31 cellular contexts compared by ENCODE assay signal in genomic region chr20:49602370-49603208, GRCh38. TPM values are rescaled to one million over a fixed set of nuclear protein-coding genes. Genes with fewer than 3 reads are reported as not detected.
A peak's percentile ranks its signal among the peaks of the same experiment; 100 is the strongest.
DNase-seq lines count a peak whose midpoint lies in the region; ATAC-seq, FAIRE-seq and TF ChIP-seq lines count a peak whose summit lies in the region.
"Had no signal": no experiment of that assay in that cellular context is flagged by ENCODE, and none has a peak within 500 bp of the region (broad histone marks: within the 10 kb centered on the region; RNA-seq: fewer than 3 reads in every experiment).

No MANE protein-coding gene starts in this region.

- no peak overlapping the region for H3K14ac ChIP-seq in IMR-90 (replicated peaks; ENCODE audit: low read depth, low read length)

- TF ChIP-seq RAD21 in IMR-90 (IDR thresholded peaks at IDR 0.05; ENCODE audit: low read length) = no peak

- H3K27me3 Mint-ChIP-seq in activated CD8-positive, alpha-beta memory T cell treated with anti-CD3 and anti-CD28 coated beads, Interleukin-2, amount 10 ng/mL, durations not matched to agents 7 days and 5 days = no peaks in the 10 kb centered on the region
- peaks cover 5% of the 10 kb centered on the region for H3K27me3 Mint-ChIP-seq in brain
- H3K27me3 Mint-ChIP-seq: stimulated activated naive CD8-positive, alpha-beta T cell treated with anti-CD3 and anti-CD28 coated beads, Interleukin-15, Interleukin-2, amounts not matched to agents 100 ng/mL and 50 ng/mL, for 24 hours had no signal

- H4K20me1 ChIP-seq in IMR-90 (ENCODE audit: insufficient read depth, low read length) = no peaks in the 10 kb centered on the region

- dilution Hi-C loops in IMR-90 (cut with HindIII; ENCODE audit: low sequenced_read_pairs, unreplicated experiment) = no loop called here

- no peak overlapping the region for H2BK5ac ChIP-seq in IMR-90 (ENCODE audit: low read depth, low read length, poor library complexity, severe bottlenecking)

- H3K18ac ChIP-seq in IMR-90 (ENCODE audit: low read depth, low read length) = no peak overlapping the region

- in situ Hi-C loops in IMR-90 (cut with MboI; ENCODE audit: low sequenced_read_pairs) = loop anchor here (25.0 kb wide), 1 partner anchor 485 kb away; no protein-coding TSS in a partner anchor

- H3K4me3 Mint-ChIP-seq in activated CD8-positive, alpha-beta memory T cell treated with anti-CD3 and anti-CD28 coated beads, Interleukin-2, amount 10 ng/mL, durations not matched to agents 7 days and 5 days = no peak overlapping the region
- no peak overlapping the region for H3K4me3 Mint-ChIP-seq in brain
- H3K4me3 Mint-ChIP-seq: CD8-positive, alpha-beta T cell; neural progenitor cell; stimulated activated naive CD8-positive, alpha-beta T cell treated with anti-CD3 and anti-CD28 coated beads, Interleukin-15, Interleukin-2, amounts not matched to agents 100 ng/mL and 50 ng/mL, for 24 hours had no signal

- POLR2A ChIA-PET in IMR-90 (lab: Charles Lee; ENCODE audit: unreplicated experiment) = no interaction called here

- peak overlapping the region; percentile 40 for H2AFZ ChIP-seq in IMR-90 (replicated peaks; ENCODE audit: low read length, poor library complexity)
- H2AFZ ChIP-seq: neural progenitor cell, parathyroid adenoma, PC-9 had no signal

- no peaks in the 10 kb centered on the region for H3K9me1 ChIP-seq in IMR-90 (ENCODE audit: insufficient read depth, low read length)

- no peak overlapping the region for H3K4me3 ChIP-seq in IMR-90 (ENCODE audit: insufficient read depth, low read depth, low read length)
- H3K4me3 ChIP-seq: esophagus muscularis mucosa, neural progenitor cell, PC-9, spleen, testis had no signal

- no peak overlapping the region for H4K8ac ChIP-seq in IMR-90 (ENCODE audit: low read depth in 2 of 2, low read length in 2 of 2)

- H3K27me3 ChIP-seq in IMR-90 (ENCODE audit: control insufficient read depth, insufficient read depth, low read length) = no peaks in the 10 kb centered on the region
- H3K27me3 ChIP-seq: neural progenitor cell, testis had no signal

- peaks cover 51% of the 10 kb centered on the region for H3K4me1 Mint-ChIP-seq in activated CD8-positive, alpha-beta memory T cell treated with anti-CD3 and anti-CD28 coated beads, Interleukin-2, amount 10 ng/mL, durations not matched to agents 7 days and 5 days
- peaks cover 13% of the 10 kb centered on the region for H3K4me1 Mint-ChIP-seq in brain
- H3K4me1 Mint-ChIP-seq: neural progenitor cell had no signal

- no peak overlapping the region for H3K56ac ChIP-seq in IMR-90 (ENCODE audit: extremely low read depth, insufficient read depth, low read length)

- H3K4ac ChIP-seq in IMR-90 (ENCODE audit: low read depth, low read length) = no peak overlapping the region

- 100% methylated on average over 2 of the region's 9 CpGs; no CpG with 5 or more reads in 1 of the 2 experiments for WGBS in IMR-90 (ENCODE audit: extremely low coverage in 2 of 2, insufficient read length in 1 of 2), 2 experiments

- no peak for FAIRE-seq in urothelium cell line (lab: Jason Lieb, UNC)
- FAIRE-seq: A204.1, GM18507, H54, TTC549 had no signal

- H3K4me1 ChIP-seq in IMR-90 (ENCODE audit: control insufficient read depth, insufficient read depth, low read length) = peaks cover 8% of the 10 kb centered on the region
- H3K4me1 ChIP-seq: neural progenitor cell, parathyroid adenoma, spleen, testis had no signal

- H2BK20ac ChIP-seq in IMR-90 (ENCODE audit: low read depth, low read length) = no peak overlapping the region

- no peaks in the 10 kb centered on the region for H3K9me3 ChIP-seq in IMR-90 (ENCODE audit: control insufficient read depth, insufficient read depth, low read length)
- H3K9me3 ChIP-seq: esophagus muscularis mucosa, SK-N-SH, testis had no signal

- TF ChIP-seq CTCF in IMR-90 (conservative IDR thresholded peaks at IDR 0.05; ENCODE audit: low read depth, low read length) (no peak), brain (conservative IDR thresholded peaks at IDR 0.05) (no peak)

- H2BK15ac ChIP-seq in IMR-90 (ENCODE audit: low read depth, low read length) = no peak overlapping the region

- H3K27ac ChIP-seq in IMR-90 (ENCODE audit: insufficient read depth, low read length) = no peak overlapping the region
- H3K27ac ChIP-seq: neural progenitor cell, parathyroid adenoma, spleen, testis had no signal

- H3K9ac ChIP-seq in IMR-90 (ENCODE audit: low read depth, low read length) = no peak overlapping the region
- H3K9ac ChIP-seq: neural progenitor cell, parathyroid adenoma, SK-N-SH had no signal

- peak overlapping the region; percentile 11 for H3K27ac Mint-ChIP-seq in activated CD8-positive, alpha-beta memory T cell treated with anti-CD3 and anti-CD28 coated beads, Interleukin-2, amount 10 ng/mL, durations not matched to agents 7 days and 5 days
- H3K27ac Mint-ChIP-seq in brain = peak overlapping the region in 3 of 5 experiments; percentile 48 to 64 (median 59)
- H3K27ac Mint-ChIP-seq: CD8-positive, alpha-beta T cell; neural progenitor cell; stimulated activated naive CD8-positive, alpha-beta T cell treated with anti-CD3 and anti-CD28 coated beads, Interleukin-15, Interleukin-2, amounts not matched to agents 100 ng/mL and 50 ng/mL, for 24 hours had no signal

- H3K9me3 Mint-ChIP-seq in activated CD8-positive, alpha-beta memory T cell treated with anti-CD3 and anti-CD28 coated beads, Interleukin-2, amount 10 ng/mL, durations not matched to agents 7 days and 5 days (ENCODE audit: low read depth) = no peaks in the 10 kb centered on the region
- peaks cover 0 to 7% (median 0%) of the 10 kb centered on the region in 5 experiments for H3K9me3 Mint-ChIP-seq in brain
- H3K9me3 Mint-ChIP-seq: CD8-positive, alpha-beta T cell; neural progenitor cell; stimulated activated naive CD8-positive, alpha-beta T cell treated with anti-CD3 and anti-CD28 coated beads, Interleukin-15, Interleukin-2, amounts not matched to agents 100 ng/mL and 50 ng/mL, for 24 hours had no signal

- no peaks in the 10 kb centered on the region for H3K36me3 ChIP-seq in IMR-90 (ENCODE audit: control insufficient read depth, insufficient read depth, low read length)
- H3K36me3 ChIP-seq: esophagus muscularis mucosa, neural progenitor cell, spleen had no signal

- H4K5ac ChIP-seq in IMR-90 (ENCODE audit: low read depth, low read length) = no peak overlapping the region

- no peak overlapping the region for H4K91ac ChIP-seq in IMR-90 (ENCODE audit: insufficient read depth, low read depth, low read length)

- H3K79me1 ChIP-seq in IMR-90 (ENCODE audit: low read depth in 1 of 2, low read length in 2 of 2) = no peaks in the 10 kb centered on the region

- H2BK120ac ChIP-seq in IMR-90 (ENCODE audit: low read depth, low read length) = no peak overlapping the region; the same call in 1 of the 2 replicates

- no peak overlapping the region for H3K4me2 ChIP-seq in IMR-90 (ENCODE audit: low read depth, low read length)
- H3K4me2 ChIP-seq: neural progenitor cell, SK-N-SH had no signal

- H3K36me3 Mint-ChIP-seq in activated CD8-positive, alpha-beta memory T cell treated with anti-CD3 and anti-CD28 coated beads, Interleukin-2, amount 10 ng/mL, durations not matched to agents 7 days and 5 days = peaks cover 36% of the 10 kb centered on the region
- H3K36me3 Mint-ChIP-seq in brain = no peaks in the 10 kb centered on the region
- H3K36me3 Mint-ChIP-seq: CD8-positive, alpha-beta T cell; neural progenitor cell had no signal

- CTCF ChIA-PET in activated CD8-positive, alpha-beta memory T cell treated with anti-CD3 and anti-CD28 coated beads, Interleukin-2, amount 10 ng/mL, durations not matched to agents 7 days and 5 days (lab: Charles Lee) = interaction anchor here (0.7 to 14.7 kb wide), 7 partner anchors 8 to 115 kb away, joined by 3 to 559 read pairs (median 3); no protein-coding TSS in a partner anchor
- CTCF ChIA-PET in IMR-90 (lab: Yijun Ruan, JAX) = interaction anchor here (1.0 to 1.6 kb wide), 2 partner anchors 61 kb away, joined by 4 read pairs; no protein-coding TSS in a partner anchor

- intact Hi-C loops in IMR-90 (cut with micrococcal nuclease) (no loop called here), sciatic nerve (cut with DNase I) (no loop called here)

- H3K23ac ChIP-seq in IMR-90 (ENCODE audit: low read depth, low read length) = no peak overlapping the region

- no peak for TF ChIP-seq POLR2A in IMR-90 (IDR thresholded peaks at IDR 0.05; ENCODE audit: low read depth, low read length)

- ATAC-seq in activated CD8-positive, alpha-beta memory T cell treated with anti-CD3 and anti-CD28 coated beads, Interleukin-2, amount 10 ng/mL, durations not matched to agents 7 days and 5 days = no peak
- ATAC-seq in IMR-90 (ENCODE audit: low read depth) (no peak), sciatic nerve (peak; percentile 23)
- ATAC-seq: activated CD4-positive, CD25-positive, alpha-beta regulatory T cell treated with anti-CD3 and anti-CD28 coated beads, Interleukin-2, amount 50 U/mL, for 24 hours; CD8-positive, alpha-beta T cell had no signal

- no peak for DNase-seq in activated CD8-positive, alpha-beta memory T cell treated with anti-CD3 and anti-CD28 coated beads, Interleukin-2, amount 10 ng/mL, durations not matched to agents 7 days and 5 days
- no peak for DNase-seq in activated CD8-positive, alpha-beta memory T cell treated with anti-CD3 and anti-CD28 coated beads, Interleukin-2, amount 50 U/mL, for 4 hours
- DNase-seq in IMR-90 (peak; percentile 41), sciatic nerve (ENCODE audit: low spot score) (no peak), urothelium cell line (ENCODE audit: low spot score) (no peak), AG08395 (ENCODE audit: low spot score) (no peak)
- no peak for DNase-seq in activated naive CD4-positive, alpha-beta T cell (lab: John Stamatoyannopoulos, UW)
- DNase-seq: CD8-positive, alpha-beta T cell; hypothalamus; KBM-7; left colon; NCI-H1105 treated with DMSO at 0.1 percent for 48 hours; NCI-H1930; NCI-H524 treated with DMSO at 0.1 percent for 48 hours; NK-92 treated with Interleukin-12 subunit alpha and Interleukin-12 subunit beta, amount 100 ng/mL, for 24 hours; spleen; stimulated activated CD4-positive, alpha-beta T cell treated with anti-CD3 and anti-CD28 coated beads, Interleukin-2, amount 100 ng/mL, for 24 hours; testis had no signal

- BruUV-seq in IMR-90 (replicated peaks; lab: Mats Ljungman, UMichigan) = no TSS peak

- no peak overlapping the region for H2AK9ac ChIP-seq in IMR-90 (replicated peaks; ENCODE audit: low read depth, low read length, poor library complexity)

- H2AK5ac ChIP-seq in IMR-90 (ENCODE audit: low read depth, low read length) = no peak overlapping the region

TF ChIP-seq in IMR-90, 13 proteins besides CTCF, POLR2A, EP300 and RAD21 (continues in another document):
- no peak for TF ChIP-seq MAZ (IDR thresholded peaks at IDR 0.05; ENCODE audit: borderline replicate concordance, low read depth, low read length)
- TF ChIP-seq MXI1 (IDR thresholded peaks at IDR 0.05; ENCODE audit: borderline replicate concordance, low read depth, low read length) = no peak

RNA-seq across cellular contexts. Expression of gene PTGIS, which starts 34.7 kb away (rescaled TPM):
- total RNA-seq in activated CD8-positive, alpha-beta memory T cell treated with anti-CD3 and anti-CD28 coated beads, Interleukin-2, amount 10 ng/mL, durations not matched to agents 7 days and 5 days = 10 to 100 TPM in 1 of 2 experiments, 1 to 10 TPM in 1; 3.8 to 15.1 TPM
- total RNA-seq in IMR-90 (2012; rRNA removed) (1.1 and 1.6 TPM in 2 replicates), sciatic nerve (89.7 TPM)
- polyA plus RNA-seq in IMR-90 (2012; rRNA removed) (2.4 and 2.6 TPM in 2 replicates), brain (ENCODE audit: insufficient read depth, low read depth, low replicate concordance) (0.63 TPM)
- 1.3 and 4.5 TPM in 2 replicates for polyA plus RNA-seq in IMR-90 (2012; cell fraction: cytosol; rRNA removed)
- polyA plus RNA-seq in IMR-90 (2012; cell fraction: nucleus; rRNA removed; ENCODE audit: low replicate concordance) = 1.7 and 2.0 TPM in 2 replicates
- total RNA-seq: CD8-positive, alpha-beta T cell; MCF 10A had no signal
